In the genomic region with DNA sequence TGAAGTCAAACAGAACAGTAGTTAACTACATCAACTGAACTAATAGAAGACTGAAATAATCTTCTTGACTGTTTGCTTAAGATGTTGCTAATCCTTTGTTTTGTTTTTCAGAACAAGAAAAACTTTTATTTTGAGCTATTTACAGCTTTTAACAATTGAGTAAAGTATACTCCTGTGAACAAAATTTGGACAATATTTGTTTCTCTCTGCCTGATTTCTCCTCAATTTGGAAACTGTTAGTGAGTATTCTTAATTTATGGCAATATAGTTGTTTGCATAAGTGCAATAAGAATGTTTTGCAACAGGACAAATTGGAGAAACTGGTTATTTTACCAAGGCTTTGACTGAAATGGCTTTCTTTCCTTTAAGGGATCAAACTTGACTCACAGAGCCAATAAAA, we compare ENCODE assay signal across 10 cellular contexts. TPM values are rescaled to one million over a fixed set of nuclear protein-coding genes. Genes with fewer than 3 reads are reported as not detected.
"Had no signal": no experiment of that assay in that cellular context is flagged by ENCODE, and none has a peak within 500 bp of the region (broad histone marks: within the 10 kb centered on the region; RNA-seq: fewer than 3 reads in every experiment).

No MANE protein-coding gene starts in this region.

- ATAC-seq: GM23338, HepG2 had no signal

- H3K4me2 ChIP-seq: GM23338 had no signal

- H3K4me3 Mint-ChIP-seq: GM23338, H9, HFFc6, IgD-negative memory B cell had no signal

- H2AFZ ChIP-seq: GM23338 had no signal

- H3K27ac ChIP-seq: HL-60 had no signal

- DNase-seq: H9, HCEC 1CT, HFFc6 had no signal

- H3K9me3 Mint-ChIP-seq: HFFc6 had no signal

- H3K27ac Mint-ChIP-seq: GM23338, H9, HFFc6, IgD-negative memory B cell had no signal

- H3K4me3 ChIP-seq: GM23338 had no signal

- H3K36me3 Mint-ChIP-seq: IgD-negative memory B cell had no signal

- FAIRE-seq: H1, H54, HepG2 had no signal

- H3K4me1 Mint-ChIP-seq: GM23338, H9, IgD-negative memory B cell had no signal

RNA-seq across cellular contexts. Expression of a gene that starts 36.5 kb away (rescaled TPM):
- total RNA-seq: H9, HepG2, HFFc6, HT1080 had no signal
